ENCODE assay signal across 28 cellular contexts in the genomic region with DNA sequence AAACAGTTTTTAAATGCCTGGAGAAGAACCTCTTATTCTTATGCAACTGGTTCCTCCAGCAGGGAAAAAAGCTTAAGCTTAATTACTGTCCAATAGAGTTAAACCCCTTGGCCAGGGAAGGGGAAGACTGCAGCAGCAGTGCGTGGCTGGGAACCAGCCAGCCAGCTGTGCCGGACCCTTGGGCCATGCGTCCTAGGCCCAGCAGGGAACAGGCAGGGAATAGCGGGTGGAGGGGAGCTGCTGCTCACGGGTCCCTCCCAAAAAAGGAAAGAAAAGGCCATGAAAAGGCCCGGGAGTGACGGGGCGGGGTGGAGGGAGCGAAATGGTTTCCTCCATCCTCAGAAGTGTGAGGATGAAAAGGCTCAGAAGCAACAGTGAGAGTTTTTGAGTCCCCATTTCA. TPM values are rescaled to one million over a fixed set of nuclear protein-coding genes. Genes with fewer than 3 reads are reported as not detected.
A peak's percentile ranks its signal among the peaks of the same experiment; 100 is the strongest.
DNase-seq lines count a peak whose midpoint lies in the region; ATAC-seq and TF ChIP-seq lines count a peak whose summit lies in the region.
"Had no signal": no experiment of that assay in that cellular context is flagged by ENCODE, and none has a peak within 500 bp of the region (broad histone marks: within the 10 kb centered on the region; RNA-seq: fewer than 3 reads in every experiment).

No MANE protein-coding gene starts in this region.

- CTCF ChIA-PET in SK-N-SH (lab: Yijun Ruan, JAX), result interaction anchor here (0.6 to 1.5 kb wide), 5 partner anchors 12 to 512 kb away, joined by 3 to 5 read pairs (median 3); no protein-coding TSS in a partner anchor
- CTCF ChIA-PET in PC-9 (lab: Charles Lee), result no interaction called here

- H3K14ac ChIP-seq in mesenchymal stem cell (ENCODE audit: low read length in 2 of 2), result no peak overlapping the region

- H3K4me2 ChIP-seq in SK-N-SH, result no peak overlapping the region
- H3K4me2 ChIP-seq in PC-9, result no peak overlapping the region
- H3K4me2 ChIP-seq in mesenchymal stem cell (ENCODE audit: low read length, poor library complexity, severe bottlenecking), result no peak overlapping the region

- no peak overlapping the region for H2BK15ac ChIP-seq in mesenchymal stem cell (ENCODE audit: low read depth, poor library complexity, severe bottlenecking)

- peak overlapping the region in 1 of 2 experiments; percentile 88 for H3K18ac ChIP-seq in mesenchymal stem cell (ENCODE audit: low read depth in 1 of 2, low read length in 2 of 2)

- peak overlapping the region; percentile 66 for H4K8ac ChIP-seq in mesenchymal stem cell (ENCODE audit: low read length)

- 41% methylated on average over 9 of the region's 9 CpGs for whole genome bisulfite sequencing in SK-N-SH (ENCODE audit: low lambda C conversion rate)
- 69% methylated on average over 9 of the region's 9 CpGs for WGBS in mesenchymal stem cell
- 72 to 74% methylated on average over 9 of the region's 9 CpGs for WGBS in thyroid gland, 2 donors

- TF ChIP-seq EP300 in SK-N-SH (IDR thresholded peaks at IDR 0.05; ENCODE audit: borderline replicate concordance in 1 of 2, low read depth in 1 of 2, low read length in 1 of 2), result no peak

- H3K79me2 ChIP-seq in SK-N-SH (ENCODE audit: insufficient read depth), result no peaks in the 10 kb centered on the region
- H3K79me2 ChIP-seq in PC-9 (ENCODE audit: low read depth), result no peaks in the 10 kb centered on the region

- no peaks in the 10 kb centered on the region for H3K79me1 ChIP-seq in mesenchymal stem cell (replicated peaks; ENCODE audit: low read length, poor library complexity, severe bottlenecking)

- no peak overlapping the region for H2BK5ac ChIP-seq in mesenchymal stem cell (ENCODE audit: low read depth, low read length, poor library complexity, severe bottlenecking)

- no peaks in the 10 kb centered on the region for H3F3A ChIP-seq in SK-N-SH (replicated peaks; ENCODE audit: insufficient read depth)
- no peaks in the 10 kb centered on the region for H3F3A ChIP-seq in PC-9 (ENCODE audit: insufficient read depth, low read depth)

- POLR2A ChIA-PET in SK-N-SH (lab: Yijun Ruan, JAX) (no interaction called here), PC-9 (lab: Charles Lee; ENCODE audit: unreplicated experiment) (no interaction called here)

- H3K9ac ChIP-seq in SK-N-SH (no peak overlapping the region), mesenchymal stem cell (ENCODE audit: low read length) (no peak overlapping the region)

- DNase-seq in SK-N-SH, result no peak
- no peak for DNase-seq in PC-9
- DNase-seq in mesenchymal stem cell, result no peak
- peak; percentile 5 to 10 for DNase-seq in thyroid gland
- no peak for DNase-seq in left ventricle myocardium inferior
- no peak for DNase-seq in NCI-H1048 (lab: John Stamatoyannopoulos, UW)
- DNase-seq: activated T-cell treated with anti-CD3 and anti-CD28 coated beads, Interleukin-2, amount 50 U/mL, for 24 hours; COR-L47; effector memory CD8-positive, alpha-beta T cell; HCEC 1CT; hypothalamus; left ventricle myocardium superior; naive thymus-derived CD8-positive, alpha-beta T cell; NCI-H2029 treated with DMSO at 0.1 percent for 48 hours; NCI-H524 treated with DMSO at 0.1 percent for 48 hours; NK-92 treated with Interleukin-12 subunit alpha and Interleukin-12 subunit beta, amount 100 ng/mL, for 24 hours; T-helper 9 cell; WERI-Rb-1 had no signal

- no peak for TF ChIP-seq POLR2A in thyroid gland (IDR thresholded peaks at IDR 0.05)

- H3K9me3 ChIP-seq in SK-N-SH (no peaks in the 10 kb centered on the region), PC-9 (ENCODE audit: insufficient read depth, low read depth) (no peaks in the 10 kb centered on the region), mesenchymal stem cell (ENCODE audit: control insufficient read depth, low read length) (no peaks in the 10 kb centered on the region), thyroid gland (no peaks in the 10 kb centered on the region), left ventricle myocardium inferior (replicated peaks) (peaks cover 4% of the 10 kb centered on the region)
- H3K9me3 ChIP-seq: testis had no signal

- TF ChIP-seq CTCF in SK-N-SH (IDR thresholded peaks at IDR 0.05) (no peak), PC-9 (conservative IDR thresholded peaks at IDR 0.05) (no peak), thyroid gland (IDR thresholded peaks at IDR 0.05) (no peak), left ventricle myocardium inferior (IDR thresholded peaks at IDR 0.05; ENCODE audit: borderline replicate concordance) (no peak)

- no peaks in the 10 kb centered on the region for H3K4me1 ChIP-seq in SK-N-SH (ENCODE audit: control insufficient read depth in 1 of 2, insufficient read depth in 2 of 2, low read depth in 1 of 2, low read length in 1 of 2)
- H3K4me1 ChIP-seq in PC-9 (replicated peaks; ENCODE audit: insufficient read depth), result no peaks in the 10 kb centered on the region
- peaks cover 3% of the 10 kb centered on the region for H3K4me1 ChIP-seq in mesenchymal stem cell (ENCODE audit: control insufficient read depth, insufficient read depth, low read depth, low read length)
- H3K4me1 ChIP-seq in thyroid gland, result peaks cover 4 to 17% of the 10 kb centered on the region in 2 donors
- H3K4me1 ChIP-seq in left ventricle myocardium inferior, result no peaks in the 10 kb centered on the region
- H3K4me1 ChIP-seq: testis had no signal

- H3K36me3 ChIP-seq in SK-N-SH (replicated peaks in 1 of 2; ENCODE audit: control insufficient read depth in 1 of 2, insufficient read depth in 2 of 2, low read length in 1 of 2), result no peaks in the 10 kb centered on the region
- H3K36me3 ChIP-seq in PC-9 (ENCODE audit: low read depth), result no peaks in the 10 kb centered on the region
- no peaks in the 10 kb centered on the region for H3K36me3 ChIP-seq in mesenchymal stem cell (ENCODE audit: control insufficient read depth in 1 of 2, insufficient read depth in 2 of 2, low read depth in 1 of 2, low read length in 2 of 2)
- H3K36me3 ChIP-seq in thyroid gland, result no peaks in the 10 kb centered on the region
- H3K36me3 ChIP-seq in left ventricle myocardium inferior, result no peaks in the 10 kb centered on the region
- H3K36me3 ChIP-seq: WERI-Rb-1 had no signal

- no peaks in the 10 kb centered on the region for H3K9me2 ChIP-seq in SK-N-SH
- no peaks in the 10 kb centered on the region for H3K9me2 ChIP-seq in PC-9 (ENCODE audit: insufficient read depth)

- H3K4ac ChIP-seq in mesenchymal stem cell (ENCODE audit: low read depth in 1 of 2, low read length in 2 of 2), result peak overlapping the region in 1 of 2 experiments; percentile 63

- no peak for ATAC-seq in SK-N-SH treated with all-trans-retinoic acid at 6 μM for 48 hours
- no peak for ATAC-seq in HG03378 (IDR thresholded peaks at IDR 0.05; ENCODE audit: unreplicated experiment)
- ATAC-seq: effector memory CD8-positive, alpha-beta T cell; left ventricle myocardium superior; naive thymus-derived CD8-positive, alpha-beta T cell; stimulated activated naive CD8-positive, alpha-beta T cell treated with anti-CD3 and anti-CD28 coated beads, Interleukin-15, Interleukin-2, amounts not matched to agents 100 U/mL and 50 U/mL, for 24 hours had no signal

- H2BK12ac ChIP-seq in mesenchymal stem cell (ENCODE audit: low read length in 2 of 2), result peak overlapping the region in 1 of 2 experiments; percentile 83

- H4K91ac ChIP-seq in mesenchymal stem cell (ENCODE audit: low read length), result no peak overlapping the region

- intact Hi-C loops in PC-9 (cut with micrococcal nuclease; ENCODE audit: unreplicated experiment), result no loop called here
- intact Hi-C loops in thyroid gland (cut with DNase I), result no loop called here
- intact Hi-C loops in left ventricle myocardium inferior (cut with micrococcal nuclease), result no loop called here

- TF ChIP-seq RAD21 in SK-N-SH (IDR thresholded peaks at IDR 0.05; ENCODE audit: low read length), result no peak

- H3K23ac ChIP-seq in mesenchymal stem cell (ENCODE audit: low read length in 2 of 2), result peak overlapping the region in 1 of 2 experiments; percentile 96

- no TSS peak for BruUV-seq in PC-9 (replicated peaks; lab: Mats Ljungman, UMichigan)

- H2AFZ ChIP-seq in SK-N-SH (ENCODE audit: low read depth) (peak overlapping the region; percentile 76; the same call in 1 of the 2 replicates), PC-9 (peak overlapping the region; percentile 36; the same call in 1 of the 2 replicates), mesenchymal stem cell (ENCODE audit: low read depth, low read length) (peak overlapping the region; percentile 92)

- H3K27me3 ChIP-seq in SK-N-SH (ENCODE audit: insufficient read depth) (peaks cover 18% of the 10 kb centered on the region), PC-9 (ENCODE audit: insufficient read depth, low read depth) (peaks cover 25% of the 10 kb centered on the region), mesenchymal stem cell (ENCODE audit: control insufficient read depth in 1 of 2, insufficient read depth in 1 of 2, low read length in 2 of 2) (peaks cover 0 to 12% of the 10 kb centered on the region in 2 experiments), thyroid gland (no peaks in the 10 kb centered on the region), left ventricle myocardium inferior (ENCODE audit: low read depth) (peaks cover 42% of the 10 kb centered on the region)
- H3K27me3 ChIP-seq: testis had no signal

- H4K20me1 ChIP-seq in SK-N-SH (ENCODE audit: insufficient read depth), result no peaks in the 10 kb centered on the region
- no peaks in the 10 kb centered on the region for H4K20me1 ChIP-seq in PC-9 (ENCODE audit: insufficient read depth)

- H3K4me3 ChIP-seq in SK-N-SH (ENCODE audit: low read depth in 2 of 2, low read length in 1 of 2) (no peak overlapping the region), PC-9 (no peak overlapping the region), mesenchymal stem cell (ENCODE audit: insufficient read depth in 1 of 2, low read depth in 1 of 2, low read length in 2 of 2) (no peak overlapping the region), thyroid gland (replicated peaks in 1 of 3) (no peak overlapping the region), left ventricle myocardium inferior (no peak overlapping the region)

- no peak overlapping the region for H3K27ac ChIP-seq in SK-N-SH (ENCODE audit: low read depth in 2 of 2, low read length in 1 of 2)
- H3K27ac ChIP-seq in PC-9, result no peak overlapping the region
- H3K27ac ChIP-seq in mesenchymal stem cell (ENCODE audit: low read length, poor library complexity, severe bottlenecking), result no peak overlapping the region
- peak overlapping the region in 1 of 3 donors; percentile 40 for H3K27ac ChIP-seq in thyroid gland
- H3K27ac ChIP-seq in left ventricle myocardium inferior (replicated peaks), result no peak overlapping the region
- H3K27ac ChIP-seq: 22Rv1, C4-2B, testis, WERI-Rb-1 had no signal

- no peak overlapping the region for H2AK5ac ChIP-seq in mesenchymal stem cell (ENCODE audit: low read length, severe bottlenecking)

- H2BK120ac ChIP-seq in mesenchymal stem cell (ENCODE audit: low read depth, low read length), result no peak overlapping the region

TF ChIP-seq in SK-N-SH, 30 proteins besides CTCF, POLR2A, EP300 and RAD21 (continues in another document):
- TF ChIP-seq POLR2AphosphoS5 (IDR thresholded peaks at IDR 0.05; ENCODE audit: low read depth, low read length), result no peak

RNA-seq across cellular contexts. Expression of gene HECW1, which starts 35.2 kb away (rescaled TPM):
- polyA plus RNA-seq in SK-N-SH (2012; rRNA removed), result not detected in 2 replicates
- not detected in 2 replicates for polyA plus RNA-seq in SK-N-SH (2012; cell fraction: cytosol; rRNA removed)
- 0.01 TPM in 1 of 2 replicates, not detected in the other for polyA plus RNA-seq in SK-N-SH (2012; cell fraction: nucleus; rRNA removed)
- total RNA-seq in PC-9 (2021), result 0.48 and 2.7 TPM in 2 replicates
- polyA plus RNA-seq in mesenchymal stem cell (2013, experiment 1 of 2), result 3.5 TPM
- 3.3 TPM for polyA plus RNA-seq in mesenchymal stem cell (2013, experiment 2 of 2)
- total RNA-seq in thyroid gland, result 1 to 10 TPM in 3 of 4 donors, under 1 TPM in 1; 0.67 to 4.7 (median 2.3) TPM
- not detected for total RNA-seq in left ventricle myocardium inferior
- total RNA-seq: epithelial cell of proximal tubule; G401; left ventricle myocardium superior; MCF 10A; naive thymus-derived CD8-positive, alpha-beta T cell; skeletal muscle tissue had no signal
- polyA plus RNA-seq: naive thymus-derived CD8-positive, alpha-beta T cell had no signal

Comparison
In these comparisons a context has a peak if more than half of its experiments do, and no peak if none do; other contexts are left out.
1. DNase-seq: peak in thyroid gland (2 of 2); none in SK-N-SH (single experiment), PC-9 (0 of 2), mesenchymal stem cell (single experiment), left ventricle myocardium inferior (single experiment) and NCI-H1048 (single experiment).
2. H2AFZ ChIP-seq: peak in every context shown above with its lines; median percentile 92 in mesenchymal stem cell; 76 in SK-N-SH; 36 in PC-9.